ENCODE assay signal across 1 cellular context in the genomic region with DNA sequence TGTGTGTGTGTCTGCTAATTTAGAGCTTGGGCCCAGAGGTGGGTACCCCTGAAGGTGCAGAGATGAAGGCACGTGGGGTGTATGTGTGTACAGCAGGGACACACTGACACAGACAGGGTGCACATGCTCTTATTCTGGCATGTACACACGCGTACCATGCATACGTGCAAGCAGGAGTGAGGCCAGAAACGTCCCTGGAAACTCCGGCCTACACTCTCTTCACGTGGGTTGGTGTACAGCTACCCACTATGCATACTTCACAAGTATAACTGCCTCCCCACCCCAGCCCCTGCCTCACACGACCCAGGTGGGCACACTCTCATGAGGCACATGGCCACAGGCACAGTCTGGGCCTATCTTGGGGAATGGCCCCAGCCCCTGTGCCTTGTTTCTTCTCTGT.
TF ChIP-seq lines count a peak whose summit lies in the region.

No MANE protein-coding gene starts in this region.

TF ChIP-seq in H1, 55 proteins besides CTCF, POLR2A, EP300 and RAD21:
- TF ChIP-seq E2F6 (IDR thresholded peaks at IDR 0.05) (no peak), YY1 (IDR thresholded peaks at IDR 0.05; ENCODE audit: low read depth, low read length) (no peak), CBX5 (IDR thresholded peaks at IDR 0.05; ENCODE audit: low read depth, low read length) (no peak), TCF12 (IDR thresholded peaks at IDR 0.05; ENCODE audit: low read depth, low read length) (no peak), SP4 (IDR thresholded peaks at IDR 0.05; ENCODE audit: low read length) (no peak), FOSL1 (IDR thresholded peaks at IDR 0.05; ENCODE audit: insufficient read depth, low read depth, low read length) (no peak), SAP30 (IDR thresholded peaks at IDR 0.05; ENCODE audit: insufficient read depth, insufficient replicate concordance, low read length) (no peak), RBBP5 (IDR thresholded peaks at IDR 0.05; ENCODE audit: borderline replicate concordance, low read depth, low read length) (no peak), TAF1 (IDR thresholded peaks at IDR 0.05; ENCODE audit: low read depth, low read length) (no peak), MAFK (IDR thresholded peaks at IDR 0.05; ENCODE audit: low read depth, low read length) (no peak), SIRT6 (IDR thresholded peaks at IDR 0.05; ENCODE audit: low read length) (no peak), NRF1 (IDR thresholded peaks at IDR 0.05; ENCODE audit: low read depth, low read length) (no peak), SP1 (IDR thresholded peaks at IDR 0.05; ENCODE audit: low read depth, low read length) (no peak), PHF8 (conservative IDR thresholded peaks at IDR 0.05; ENCODE audit: low read depth, low read length) (no peak), ZNF274 (IDR thresholded peaks at IDR 0.05; ENCODE audit: borderline replicate concordance, extremely low read depth, low read length) (no peak), RNF2 (IDR thresholded peaks at IDR 0.05; ENCODE audit: borderline replicate concordance, low read depth, low read length, missing control alignments, poor library complexity, severe bottlenecking) (no peak), KDM5A (IDR thresholded peaks at IDR 0.05; ENCODE audit: low read length) (no peak), KDM1A (IDR thresholded peaks at IDR 0.05; ENCODE audit: borderline replicate concordance, low read length) (no peak)
